ENCODE assay signal across 8 cellular contexts in genomic region chr12:57479376-57480115, GRCh38. TPM values are rescaled to one million over a fixed set of nuclear protein-coding genes. Genes with fewer than 3 reads are reported as not detected.
DNase-seq lines count a peak whose midpoint lies in the region; ATAC-seq and TF ChIP-seq lines count a peak whose summit lies in the region.

TSS of gene ARHGAP9 (minus strand) at chr12:57479866. CDS start at chr12:57479406, 460 bp downstream.

- H4K20me1 ChIP-seq in Loucy (ENCODE audit: insufficient read depth, low read length, poor library complexity, severe bottlenecking), result no peaks in the 10 kb centered on the region
- no peaks in the 10 kb centered on the region for H4K20me1 ChIP-seq in osteoblast (ENCODE audit: insufficient read depth, low read length)

- peaks cover 8% of the 10 kb centered on the region; the same call in 1 of the 2 replicates for H3F3A ChIP-seq in Loucy (ENCODE audit: low read depth)

- peak; percentile 42 for ATAC-seq in GM18867 (IDR thresholded peaks at IDR 0.05; ENCODE audit: unreplicated experiment)
- ATAC-seq in activated naive CD8-positive, alpha-beta T cell treated with anti-CD3 and anti-CD28 coated beads, Interleukin-2, amount 50 U/mL, for 24 hours, result peak; percentile 57
- no peak for ATAC-seq in HG02623 (IDR thresholded peaks at IDR 0.05; ENCODE audit: unreplicated experiment)

- H3K36me3 Mint-ChIP-seq in activated naive CD8-positive, alpha-beta T cell treated with anti-CD3 and anti-CD28 coated beads, Interleukin-2, amount 50 U/mL, for 24 hours (ENCODE audit: low read depth), result peaks cover 30% of the 10 kb centered on the region

- H3K4me1 ChIP-seq in Loucy (ENCODE audit: insufficient read depth, low read length, poor library complexity, severe bottlenecking) (peaks cover 58% of the 10 kb centered on the region), osteoblast (ENCODE audit: insufficient read depth, low read length) (no peaks in the 10 kb centered on the region)

- peaks cover 45% of the 10 kb centered on the region for H3K79me2 ChIP-seq in Loucy (ENCODE audit: insufficient read depth, low read length)
- no peaks in the 10 kb centered on the region for H3K79me2 ChIP-seq in osteoblast (ENCODE audit: insufficient read depth, low read length)

- H3K4me3 Mint-ChIP-seq in activated naive CD8-positive, alpha-beta T cell treated with anti-CD3 and anti-CD28 coated beads, Interleukin-2, amount 50 U/mL, for 24 hours, result peak within 1 kb of the TSS; percentile 93

- H3K9ac ChIP-seq in Loucy (ENCODE audit: low read depth, low read length, poor library complexity, severe bottlenecking), result peak within 1 kb of the TSS; percentile 86

- H3K4me2 ChIP-seq in Loucy (ENCODE audit: low read depth, low read length, poor library complexity, severe bottlenecking) (peak within 1 kb of the TSS; percentile 90), osteoblast (ENCODE audit: insufficient read depth, low read length) (no peak within 1 kb of the TSS)

- no peaks in the 10 kb centered on the region for H3K27me3 Mint-ChIP-seq in activated naive CD8-positive, alpha-beta T cell treated with anti-CD3 and anti-CD28 coated beads, Interleukin-2, amount 50 U/mL, for 24 hours

- H3K4me3 ChIP-seq in Loucy (ENCODE audit: low read length, poor library complexity, severe bottlenecking) (peak within 1 kb of the TSS; percentile 79), osteoblast (ENCODE audit: insufficient read depth, low read length) (no peak within 1 kb of the TSS)

- TF ChIP-seq CTCF in Loucy (conservative IDR thresholded peaks at IDR 0.05; ENCODE audit: low read length), result no peak
- TF ChIP-seq CTCF in osteoblast (IDR thresholded peaks at IDR 0.05; ENCODE audit: extremely low read depth, low read depth, low read length), result no peak

- no peaks in the 10 kb centered on the region; the same call in 1 of the 2 replicates for H3K36me3 ChIP-seq in Loucy (ENCODE audit: insufficient read depth, low read length)
- H3K36me3 ChIP-seq in osteoblast (ENCODE audit: insufficient read depth, low read length), result no peaks in the 10 kb centered on the region

- no peak within 1 kb of the TSS for H3K27ac ChIP-seq in osteoblast (ENCODE audit: low read depth, low read length)

- no peaks in the 10 kb centered on the region for H3K9me3 Mint-ChIP-seq in activated naive CD8-positive, alpha-beta T cell treated with anti-CD3 and anti-CD28 coated beads, Interleukin-2, amount 50 U/mL, for 24 hours

- H2AFZ ChIP-seq in Loucy (ENCODE audit: low read length), result peak within 1 kb of the TSS; percentile 15; the same call in 1 of the 2 replicates
- H2AFZ ChIP-seq in osteoblast (ENCODE audit: low read length), result no peak within 1 kb of the TSS

- no peaks in the 10 kb centered on the region for H3K9me3 ChIP-seq in Loucy (ENCODE audit: insufficient read depth, low read depth, low read length)
- no peaks in the 10 kb centered on the region for H3K9me3 ChIP-seq in osteoblast (ENCODE audit: low read depth, low read length)

- H3K27ac Mint-ChIP-seq in activated naive CD8-positive, alpha-beta T cell treated with anti-CD3 and anti-CD28 coated beads, Interleukin-2, amount 50 U/mL, for 24 hours, result peak within 1 kb of the TSS; percentile 98

- no peaks in the 10 kb centered on the region for H3K9me2 ChIP-seq in Loucy (replicated peaks; ENCODE audit: low read depth, low read length)

- H3K4me1 Mint-ChIP-seq in activated naive CD8-positive, alpha-beta T cell treated with anti-CD3 and anti-CD28 coated beads, Interleukin-2, amount 50 U/mL, for 24 hours, result peaks cover 68% of the 10 kb centered on the region

- peak; percentile 55 for DNase-seq in activated naive CD8-positive, alpha-beta T cell treated with anti-CD3 and anti-CD28 coated beads, Interleukin-2, amount 50 U/mL, for 24 hours
- DNase-seq in osteoblast (ENCODE audit: insufficient read length, low spot score, missing footprints) (peak; percentile 74), NCI-H748 treated with DMSO at 0.1 percent for 48 hours (lab: John Stamatoyannopoulos, UW) (no peak), NCI-H2107 (lab: John Stamatoyannopoulos, UW) (no peak), NCI-H524 (lab: John Stamatoyannopoulos, UW) (no peak)

- H3K27me3 ChIP-seq in Loucy (ENCODE audit: insufficient read depth, low read length, poor library complexity, severe bottlenecking) (no peaks in the 10 kb centered on the region), osteoblast (ENCODE audit: insufficient read depth, low read length) (peaks cover 63% of the 10 kb centered on the region)

RNA-seq across cellular contexts. Expression of gene ARHGAP9, which starts in this region (rescaled TPM):
- total RNA-seq in osteoblast, result 0.29 and 0.36 TPM in 2 replicates

Comparison
In these comparisons a context has a peak if more than half of its experiments do, and no peak if none do; other contexts are left out.
1. Peak in DNase-seq in osteoblast; RNA of the gene not detected or under 1 TPM.